27 cellular contexts compared by ENCODE assay signal in the genomic region with DNA sequence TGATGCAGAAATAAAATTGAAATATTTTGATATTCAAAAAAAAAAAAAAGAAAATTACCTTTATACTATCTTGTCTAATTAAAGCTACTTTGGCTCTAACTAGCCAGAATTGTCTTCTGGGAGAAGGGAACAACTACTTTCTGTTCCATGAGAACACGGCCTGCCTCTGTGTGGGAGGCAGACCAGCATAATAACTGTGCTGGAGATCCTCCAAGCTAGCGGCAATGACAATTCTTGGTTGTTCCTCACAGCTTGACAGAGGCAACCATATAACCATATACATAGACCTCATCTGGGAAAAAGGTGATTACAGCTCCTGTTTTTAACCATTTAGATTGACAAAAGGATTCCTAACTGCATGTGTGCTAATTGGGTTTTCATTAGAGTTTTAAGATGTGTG.
DNase-seq lines count a peak whose midpoint lies in the region; ATAC-seq lines count a peak whose summit lies in the region.
"Had no signal": no experiment of that assay in that cellular context is flagged by ENCODE, and none has a peak within 500 bp of the region (broad histone marks: within the 10 kb centered on the region; RNA-seq: fewer than 3 reads in every experiment).

No MANE protein-coding gene starts in this region.

- H3K36me3 Mint-ChIP-seq in activated naive CD4-positive, alpha-beta T cell treated with anti-CD3 and anti-CD28 coated beads, Interleukin-2, amount 10 ng/mL, durations not matched to agents 7 days and 5 days: no peaks in the 10 kb centered on the region
- H3K36me3 Mint-ChIP-seq: activated naive CD4-positive, alpha-beta T cell treated with anti-CD3 and anti-CD28 coated beads, Interleukin-2, amount 50 U/mL, for 24 hours; immature natural killer cell had no signal

- 3 to 4% methylated on average over 2 of the region's 2 CpGs for WGBS in GM23248 (ENCODE audit: low coverage in 1 of 2, low lambda C conversion rate in 2 of 2, missing lambda C conversion rate in 2 of 2), 2 experiments
- WGBS in aorta, 2 donors: 31 to 33% methylated on average over 2 of the region's 2 CpGs

- H3K9me2 ChIP-seq in GM23248 (ENCODE audit: insufficient read depth): no peaks in the 10 kb centered on the region

- H3K27me3 Mint-ChIP-seq in activated naive CD4-positive, alpha-beta T cell treated with anti-CD3 and anti-CD28 coated beads, Interleukin-2, amount 10 ng/mL, durations not matched to agents 7 days and 5 days: no peaks in the 10 kb centered on the region
- H3K27me3 Mint-ChIP-seq: activated CD4-positive, alpha-beta memory T cell treated with anti-CD3 and anti-CD28 coated beads, Interleukin-2, amount 10 ng/mL, durations not matched to agents 7 days and 5 days; activated naive CD4-positive, alpha-beta T cell treated with anti-CD3 and anti-CD28 coated beads, Interleukin-2, amount 50 U/mL, for 24 hours; activated T-helper 17 cell treated with anti-CD3 and anti-CD28 coated beads, Interleukin-2, amount 50 U/mL, for 72 hours had no signal

- H3K9ac ChIP-seq in GM23248: no peak overlapping the region

- in situ Hi-C loops in GM23248 (cut with MboI): no loop called here

- no peaks in the 10 kb centered on the region for H3K9me3 ChIP-seq in GM23248 (ENCODE audit: low read depth)
- H3K9me3 ChIP-seq in aorta (ENCODE audit: control insufficient read depth, low read length): no peaks in the 10 kb centered on the region
- H3K9me3 ChIP-seq: ascending aorta, esophagus muscularis mucosa, upper lobe of left lung had no signal

- H3K36me3 ChIP-seq in GM23248 (ENCODE audit: low read depth) (no peaks in the 10 kb centered on the region), aorta (ENCODE audit: control insufficient read depth in 1 of 2, insufficient read depth in 2 of 2, low read length in 1 of 2) (no peaks in the 10 kb centered on the region)
- H3K36me3 ChIP-seq: ascending aorta, cardiac muscle cell, esophagus muscularis mucosa, upper lobe of left lung had no signal

- H3K4me3 Mint-ChIP-seq in activated naive CD4-positive, alpha-beta T cell treated with anti-CD3 and anti-CD28 coated beads, Interleukin-2, amount 10 ng/mL, durations not matched to agents 7 days and 5 days: no peak overlapping the region
- H3K4me3 Mint-ChIP-seq: activated CD4-positive, alpha-beta memory T cell treated with anti-CD3 and anti-CD28 coated beads, Interleukin-2, amount 10 ng/mL, durations not matched to agents 7 days and 5 days; activated naive CD4-positive, alpha-beta T cell treated with anti-CD3 and anti-CD28 coated beads, Interleukin-2, amount 50 U/mL, for 24 hours; activated T-helper 17 cell treated with anti-CD3 and anti-CD28 coated beads, Interleukin-2, amount 50 U/mL, for 72 hours; HFFc6; immature natural killer cell had no signal

- intact Hi-C loops in aorta (cut with DNase I): no loop called here

- CTCF ChIA-PET in activated naive CD4-positive, alpha-beta T cell treated with anti-CD3 and anti-CD28 coated beads, Interleukin-2, amount 10 ng/mL, durations not matched to agents 7 days and 5 days (lab: Charles Lee): no interaction called here

- no peaks in the 10 kb centered on the region for H3K9me3 Mint-ChIP-seq in activated naive CD4-positive, alpha-beta T cell treated with anti-CD3 and anti-CD28 coated beads, Interleukin-2, amount 10 ng/mL, durations not matched to agents 7 days and 5 days
- H3K9me3 Mint-ChIP-seq: activated CD4-positive, alpha-beta memory T cell treated with anti-CD3 and anti-CD28 coated beads, Interleukin-2, amount 10 ng/mL, durations not matched to agents 7 days and 5 days; activated naive CD4-positive, alpha-beta T cell treated with anti-CD3 and anti-CD28 coated beads, Interleukin-2, amount 50 U/mL, for 24 hours; activated T-helper 17 cell treated with anti-CD3 and anti-CD28 coated beads, Interleukin-2, amount 50 U/mL, for 72 hours; HFFc6; immature natural killer cell had no signal

- H3K27me3 ChIP-seq in GM23248 (replicated peaks; ENCODE audit: insufficient read depth) (no peaks in the 10 kb centered on the region), aorta (ENCODE audit: control insufficient read depth in 1 of 2, insufficient read depth in 2 of 2, low read length in 1 of 2) (no peaks in the 10 kb centered on the region)
- H3K27me3 ChIP-seq: ascending aorta, cardiac muscle cell, esophagus muscularis mucosa, foreskin keratinocyte, upper lobe of left lung had no signal

- H3F3A ChIP-seq in GM23248 (ENCODE audit: insufficient read depth): no peaks in the 10 kb centered on the region

- H3K27ac Mint-ChIP-seq in activated naive CD4-positive, alpha-beta T cell treated with anti-CD3 and anti-CD28 coated beads, Interleukin-2, amount 10 ng/mL, durations not matched to agents 7 days and 5 days: no peak overlapping the region
- H3K27ac Mint-ChIP-seq: activated CD4-positive, alpha-beta memory T cell treated with anti-CD3 and anti-CD28 coated beads, Interleukin-2, amount 10 ng/mL, durations not matched to agents 7 days and 5 days; activated naive CD4-positive, alpha-beta T cell treated with anti-CD3 and anti-CD28 coated beads, Interleukin-2, amount 50 U/mL, for 24 hours; activated T-helper 17 cell treated with anti-CD3 and anti-CD28 coated beads, Interleukin-2, amount 50 U/mL, for 72 hours; HFFc6; immature natural killer cell had no signal

- H3K4me1 Mint-ChIP-seq in activated naive CD4-positive, alpha-beta T cell treated with anti-CD3 and anti-CD28 coated beads, Interleukin-2, amount 10 ng/mL, durations not matched to agents 7 days and 5 days: no peaks in the 10 kb centered on the region
- H3K4me1 Mint-ChIP-seq: activated CD4-positive, alpha-beta memory T cell treated with anti-CD3 and anti-CD28 coated beads, Interleukin-2, amount 10 ng/mL, durations not matched to agents 7 days and 5 days; activated naive CD4-positive, alpha-beta T cell treated with anti-CD3 and anti-CD28 coated beads, Interleukin-2, amount 50 U/mL, for 24 hours; activated T-helper 17 cell treated with anti-CD3 and anti-CD28 coated beads, Interleukin-2, amount 50 U/mL, for 72 hours; immature natural killer cell had no signal

- H3K79me2 ChIP-seq in GM23248 (ENCODE audit: insufficient read depth): no peaks in the 10 kb centered on the region

- H3K4me3 ChIP-seq in GM23248: no peak overlapping the region
- no peak overlapping the region for H3K4me3 ChIP-seq in aorta (ENCODE audit: low read length in 2 of 2)
- H3K4me3 ChIP-seq: ascending aorta, cardiac muscle cell, esophagus muscularis mucosa, SK-N-MC, skin epidermis, upper lobe of left lung had no signal

- H4K20me1 ChIP-seq in GM23248 (ENCODE audit: insufficient read depth): no peaks in the 10 kb centered on the region

- H3K4me1 ChIP-seq in GM23248 (ENCODE audit: insufficient read depth): no peaks in the 10 kb centered on the region
- no peaks in the 10 kb centered on the region for H3K4me1 ChIP-seq in aorta (ENCODE audit: control insufficient read depth in 1 of 2, insufficient read depth in 2 of 2, low read length in 2 of 2)
- H3K4me1 ChIP-seq: ascending aorta, esophagus muscularis mucosa, foreskin keratinocyte, upper lobe of left lung had no signal

- peak; percentile 1 for DNase-seq in GM23248
- peak in 47 of 56 donors; percentile 0 to 77 (median 25) for DNase-seq in amygdala (lab: John Stamatoyannopoulos, UW)
- peak; percentile 77 for DNase-seq in inferior parietal cortex (ENCODE audit: extremely low spot score)
- peak; percentile 92 for DNase-seq in superior temporal gyrus (ENCODE audit: extremely low spot score)
- DNase-seq in stimulated activated CD4-positive, alpha-beta T cell treated with anti-CD3 and anti-CD28 coated beads, Interleukin-2, amount 100 ng/mL, for 48 hours: no peak
- no peak for DNase-seq in activated naive CD4-positive, alpha-beta T cell treated with anti-CD3 and anti-CD28 coated beads, Interleukin-2, amount 10 ng/mL, durations not matched to agents 7 days and 5 days
- no peak for DNase-seq in aorta
- DNase-seq: activated CD4-positive, alpha-beta memory T cell treated with anti-CD3 and anti-CD28 coated beads, Interleukin-2, amount 10 ng/mL, durations not matched to agents 7 days and 5 days; activated CD4-positive, alpha-beta T cell treated with anti-CD3 and anti-CD28 coated beads for 1 hour; foreskin keratinocyte; HFFc6; immature natural killer cell; mesendoderm; NCI-H1105 treated with DMSO at 0.1 percent for 48 hours; NCI-H2029; NCI-H526 treated with DMSO at 0.1 percent for 48 hours; RPMI8226; stimulated activated CD4-positive, alpha-beta T cell treated with anti-CD3 and anti-CD28 coated beads, Interleukin-1b, Interleukin-23, amount 100 ng/mL, for 48 hours; upper lobe of left lung had no signal

- H2AFZ ChIP-seq in GM23248: no peak overlapping the region

- no peak overlapping the region for H3K4me2 ChIP-seq in GM23248 (ENCODE audit: unreplicated experiment)

- no peak for ATAC-seq in aorta (ENCODE audit: low FRiP score)
- ATAC-seq: activated T-helper 17 cell treated with anti-CD3 and anti-CD28 coated beads, Interleukin-2, amount 50 U/mL, for 72 hours; foreskin keratinocyte; left lobe of liver had no signal

- H3K27ac ChIP-seq in GM23248: no peak overlapping the region
- no peak overlapping the region for H3K27ac ChIP-seq in aorta (ENCODE audit: low read depth in 1 of 2, low read length in 2 of 2)
- H3K27ac ChIP-seq: ascending aorta, cardiac muscle cell, esophagus muscularis mucosa, foreskin keratinocyte, SK-N-MC, skin epidermis, upper lobe of left lung had no signal

Comparison
In these comparisons a context has a peak if more than half of its experiments do, and no peak if none do; other contexts are left out.
1. DNase-seq: peak in GM23248 (single experiment), amygdala (47 of 56), inferior parietal cortex (single experiment) and superior temporal gyrus (single experiment); none in stimulated activated CD4-positive, alpha-beta T cell treated with anti-CD3 and anti-CD28 coated beads, Interleukin-2, amount 100 ng/mL, for 48 hours (0 of 2), activated naive CD4-positive, alpha-beta T cell treated with anti-CD3 and anti-CD28 coated beads, Interleukin-2, amount 10 ng/mL, durations not matched to agents 7 days and 5 days (single experiment) and aorta (0 of 2).